ENCODE assay signal across 22 cellular contexts in the genomic region with DNA sequence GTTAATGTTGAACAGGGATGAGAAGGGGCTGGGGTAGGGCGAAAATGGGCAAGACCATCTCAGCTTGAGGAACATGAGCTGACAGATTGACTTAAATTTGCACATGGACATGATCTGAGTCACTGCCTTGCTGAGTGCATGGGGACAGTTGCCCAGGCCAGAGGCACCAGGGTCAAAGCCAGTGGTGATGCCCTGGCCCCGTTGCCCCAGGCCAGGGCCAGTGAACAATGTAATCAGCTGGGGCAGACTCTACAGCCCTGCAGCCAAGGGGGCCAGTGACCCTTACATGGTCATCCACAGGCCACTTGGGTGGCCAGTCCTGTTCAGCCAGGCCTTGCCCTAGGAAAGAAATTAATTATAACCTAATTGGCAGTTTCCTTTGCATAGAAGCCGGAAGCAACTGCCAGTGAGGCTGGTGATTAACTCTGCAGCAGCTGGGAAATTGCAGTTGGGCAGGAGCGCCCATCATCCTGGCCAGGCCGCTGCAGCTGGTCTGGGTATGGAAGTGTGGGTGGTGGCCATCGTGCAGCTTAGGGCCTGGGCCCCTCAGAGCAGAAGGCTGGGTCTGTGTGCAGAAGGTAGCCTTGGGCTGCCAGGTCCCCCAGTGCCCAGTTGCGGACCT.
"Had no signal": no experiment of that assay in that cellular context is flagged by ENCODE, and none has a peak within 500 bp of the region (broad histone marks: within the 10 kb centered on the region; RNA-seq: fewer than 3 reads in every experiment).

No MANE protein-coding gene starts in this region.

- H3K9me3 ChIP-seq: esophagus muscularis mucosa, gastroesophageal sphincter, prostate gland, sigmoid colon, stomach, thoracic aorta, uterus had no signal

- H3K4me1 ChIP-seq: esophagus muscularis mucosa, gastroesophageal sphincter, parathyroid adenoma, prostate gland, sigmoid colon, uterus had no signal

- H3K27me3 ChIP-seq: sigmoid colon, uterus had no signal

- H3K36me3 ChIP-seq: esophagus muscularis mucosa, gastroesophageal sphincter, prostate gland, sigmoid colon, stomach, thoracic aorta, uterus had no signal

- FAIRE-seq: keratinocyte, small intestine had no signal

- DNase-seq: effector memory CD8-positive, alpha-beta T cell; immature natural killer cell; left ventricle myocardium superior; mesenchymal stem cell; midbrain; naive B cell; sigmoid colon; small intestine; stimulated activated CD4-positive, alpha-beta T cell treated with anti-CD3 and anti-CD28 coated beads, Interleukin-12 subunit alpha, Interleukin-12 subunit beta, amount 100 ng/mL, for 4 hours; stimulated activated naive CD4-positive, alpha-beta T cell; stomach; substantia nigra; trophoblast cell; uterus had no signal

- ATAC-seq: effector memory CD8-positive, alpha-beta T cell; gastroesophageal sphincter; left ventricle myocardium superior had no signal

- H3K4me3 ChIP-seq: esophagus muscularis mucosa, gastroesophageal sphincter, lung, prostate gland, sigmoid colon, stomach, thoracic aorta, uterus had no signal

- H3K27ac ChIP-seq: epithelial cell of prostate, esophagus muscularis mucosa, gastroesophageal sphincter, parathyroid adenoma, prostate gland, sigmoid colon, stomach, thoracic aorta, uterus had no signal
